Comparison of ENCODE assay signal across 23 cellular contexts in the genomic region with DNA sequence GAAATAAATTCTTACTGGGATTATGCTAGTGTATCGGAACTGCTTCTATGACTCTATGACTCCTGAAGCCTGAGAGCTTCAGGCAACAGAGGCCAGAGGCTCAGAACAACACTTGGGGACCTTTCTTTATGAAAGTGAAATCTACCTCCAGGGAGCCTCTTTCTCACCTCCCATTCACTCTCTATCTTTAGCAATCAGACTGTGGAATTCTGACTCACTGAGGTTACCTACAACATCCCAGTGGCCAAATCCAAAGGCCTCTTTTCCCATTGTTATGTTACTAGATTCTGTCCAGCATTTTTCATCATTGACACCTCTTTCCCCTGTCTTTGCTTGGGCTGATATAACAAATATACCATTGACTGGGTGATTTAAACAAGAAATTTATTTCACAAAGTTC. TPM values are rescaled to one million over a fixed set of nuclear protein-coding genes. Genes with fewer than 3 reads are reported as not detected.
"Had no signal": no experiment of that assay in that cellular context is flagged by ENCODE, and none has a peak within 500 bp of the region (broad histone marks: within the 10 kb centered on the region; RNA-seq: fewer than 3 reads in every experiment).

No MANE protein-coding gene starts in this region.

- ATAC-seq: K562, Panc1, Right ventricle myocardium inferior, SK-N-SH treated with all-trans-retinoic acid at 6 μM for 48 hours had no signal

- DNase-seq: Kasumi-1, MM.1S, NCI-H1092 treated with DMSO at 0.1 percent for 48 hours, NCI-H1436, NCI-H187, NCI-H2029, NCI-H2081 treated with DMSO at 0.1 percent for 48 hours, NCI-H2171, NCI-H226, NCI-H446, NCI-H510A, NCI-H524 treated with DMSO at 0.1 percent for 48 hours, NCI-H69, NCI-H774, SHP77 treated with DMSO at 0.1 percent for 48 hours, SJCRH30 had no signal

- H3K4me2 ChIP-seq: KMS-11 had no signal

- FAIRE-seq: HTR-8/SVneo, K562 had no signal

- H3K4me3 ChIP-seq: K562, SJCRH30 had no signal

- H3K36me3 ChIP-seq: SJCRH30 had no signal

- H3K27ac ChIP-seq: KMS-11, RWPE1, SJCRH30 had no signal

- H3K9me3 ChIP-seq: SJCRH30 had no signal

- H3K4me1 ChIP-seq: SJCRH30 had no signal

- H3K9ac ChIP-seq: KMS-11 had no signal

- H3K27me3 ChIP-seq: SJCRH30 had no signal

RNA-seq across cellular contexts. Expression of a gene that starts 14.1 kb away (rescaled TPM):
- total RNA-seq: SJCRH30 had no signal

RNA-seq across cellular contexts. Expression of a gene that starts 18.9 kb away (rescaled TPM):
- total RNA-seq: K562, Right ventricle myocardium inferior, SJCRH30 had no signal
